2 cellular contexts compared by ENCODE assay signal in the genomic region with DNA sequence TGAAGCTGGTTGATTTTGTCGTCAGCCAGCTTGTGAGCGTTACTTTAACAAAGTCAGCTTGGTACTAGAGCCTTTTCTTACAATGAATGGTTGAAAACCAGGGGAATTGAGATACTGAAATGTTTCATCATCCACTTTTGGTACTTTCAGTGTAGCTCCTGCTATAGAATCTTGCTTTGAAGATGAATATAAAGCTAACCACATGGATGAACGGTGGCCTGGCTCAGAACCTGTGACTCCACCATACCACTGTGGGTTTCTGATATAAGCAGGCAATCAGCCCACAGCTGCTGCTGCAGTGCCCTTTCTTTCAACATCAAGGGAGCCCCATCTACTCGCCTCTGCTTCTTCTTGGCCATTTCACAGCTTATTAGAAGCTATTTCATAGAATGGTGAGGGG.
TF ChIP-seq lines count a peak whose summit lies in the region.

No MANE protein-coding gene starts in this region.

TF ChIP-seq in GM12878, 131 proteins besides CTCF, POLR2A, EP300 and RAD21:
- TF ChIP-seq DPF2 (IDR thresholded peaks at IDR 0.05) (no peak), RUNX3 (IDR thresholded peaks at IDR 0.05; ENCODE audit: low read length) (peak; percentile 63; the same call in 1 of the 2 replicates)

TF ChIP-seq in SK-N-SH treated with all-trans-retinoic acid at 6 μM for 48 hours, 23 proteins besides CTCF, POLR2A, EP300 and RAD21:
- TF ChIP-seq PPARA (CRISPR knock-in tag; IDR thresholded peaks at IDR 0.05; ENCODE audit: borderline replicate concordance) (no peak), OSR1 (CRISPR knock-in tag; IDR thresholded peaks at IDR 0.05) (no peak), TCF4 (CRISPR knock-in tag; IDR thresholded peaks at IDR 0.05; ENCODE audit: borderline replicate concordance) (no peak), CSDC2 (CRISPR knock-in tag; IDR thresholded peaks at IDR 0.05) (no peak), ZNF565 (CRISPR knock-in tag; conservative IDR thresholded peaks at IDR 0.05; ENCODE audit: low read depth) (no peak), BACH2 (CRISPR knock-in tag; IDR thresholded peaks at IDR 0.05; ENCODE audit: borderline replicate concordance) (no peak), ZFP3 (CRISPR knock-in tag; IDR thresholded peaks at IDR 0.05) (no peak), ZC3H10 (CRISPR knock-in tag; IDR thresholded peaks at IDR 0.05) (no peak)
- TF ChIP-seq, protein P1, sequence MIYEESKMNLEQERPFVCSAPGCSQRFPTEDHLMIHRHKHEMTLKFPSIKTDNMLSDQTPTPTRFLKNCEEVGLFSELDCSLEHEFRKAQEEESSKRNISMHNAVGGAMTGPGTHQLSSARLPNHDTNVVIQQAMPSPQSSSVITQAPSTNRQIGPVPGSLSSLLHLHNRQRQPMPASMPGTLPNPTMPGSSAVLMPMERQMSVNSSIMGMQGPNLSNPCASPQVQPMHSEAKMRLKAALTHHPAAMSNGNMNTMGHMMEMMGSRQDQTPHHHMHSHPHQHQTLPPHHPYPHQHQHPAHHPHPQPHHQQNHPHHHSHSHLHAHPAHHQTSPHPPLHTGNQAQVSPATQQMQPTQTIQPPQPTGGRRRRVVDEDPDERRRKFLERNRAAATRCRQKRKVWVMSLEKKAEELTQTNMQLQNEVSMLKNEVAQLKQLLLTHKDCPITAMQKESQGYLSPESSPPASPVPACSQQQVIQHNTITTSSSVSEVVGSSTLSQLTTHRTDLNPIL (CRISPR knock-in tag; IDR thresholded peaks at IDR 0.05; ENCODE audit: low read depth), result no peak
- TF ChIP-seq, protein P2, sequence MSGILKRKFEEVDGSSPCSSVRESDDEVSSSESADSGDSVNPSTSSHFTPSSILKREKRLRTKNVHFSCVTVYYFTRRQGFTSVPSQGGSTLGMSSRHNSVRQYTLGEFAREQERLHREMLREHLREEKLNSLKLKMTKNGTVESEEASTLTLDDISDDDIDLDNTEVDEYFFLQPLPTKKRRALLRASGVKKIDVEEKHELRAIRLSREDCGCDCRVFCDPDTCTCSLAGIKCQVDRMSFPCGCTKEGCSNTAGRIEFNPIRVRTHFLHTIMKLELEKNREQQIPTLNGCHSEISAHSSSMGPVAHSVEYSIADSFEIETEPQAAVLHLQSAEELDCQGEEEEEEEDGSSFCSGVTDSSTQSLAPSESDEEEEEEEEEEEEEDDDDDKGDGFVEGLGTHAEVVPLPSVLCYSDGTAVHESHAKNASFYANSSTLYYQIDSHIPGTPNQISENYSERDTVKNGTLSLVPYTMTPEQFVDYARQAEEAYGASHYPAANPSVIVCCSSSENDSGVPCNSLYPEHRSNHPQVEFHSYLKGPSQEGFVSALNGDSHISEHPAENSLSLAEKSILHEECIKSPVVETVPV (CRISPR knock-in tag; IDR thresholded peaks at IDR 0.05), result no peak
